29 cellular contexts compared by ENCODE assay signal in the genomic region with DNA sequence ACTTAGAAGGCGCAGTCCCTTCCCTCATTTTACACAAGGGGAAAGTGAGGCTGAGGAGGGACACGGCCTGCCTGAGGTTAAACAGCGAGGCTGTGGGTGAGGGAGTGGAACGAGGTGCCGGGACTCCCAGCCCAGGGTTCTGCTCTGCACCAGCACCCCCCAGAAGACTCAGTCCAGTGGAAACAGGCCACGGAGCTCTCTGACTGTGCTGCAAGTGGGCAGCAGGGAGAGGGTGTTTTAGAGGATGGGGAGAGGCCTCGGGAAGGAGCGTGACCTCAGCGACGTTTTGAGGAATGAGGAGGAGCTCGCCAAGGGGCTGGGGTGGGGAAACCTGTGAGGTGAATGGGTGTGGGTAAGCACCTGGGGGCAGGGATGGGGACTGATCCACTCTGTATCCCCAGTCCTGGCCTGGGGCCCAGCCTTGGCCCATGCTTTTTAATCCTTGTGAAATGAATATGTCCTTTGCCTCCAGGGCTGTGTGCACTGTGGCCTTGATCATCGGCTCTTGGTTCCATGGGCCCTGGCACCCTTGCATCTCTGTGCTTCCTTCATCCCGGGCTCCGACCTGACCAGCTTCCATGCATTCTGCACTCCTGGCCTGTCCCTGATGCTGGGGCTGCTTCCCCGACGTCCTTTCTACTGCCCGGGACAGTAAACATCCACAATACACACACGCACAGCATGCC. TPM values are rescaled to one million over a fixed set of nuclear protein-coding genes. Genes with fewer than 3 reads are reported as not detected.
"Had no signal": no experiment of that assay in that cellular context is flagged by ENCODE, and none has a peak within 500 bp of the region (broad histone marks: within the 10 kb centered on the region; RNA-seq: fewer than 3 reads in every experiment).

No MANE protein-coding gene starts in this region.

- H3K4me3 Mint-ChIP-seq: activated CD4-positive, alpha-beta T cell treated with anti-CD3 and anti-CD28 coated beads, Interleukin-2, amount 10 ng/mL, durations not matched to agents 24 days and 14 days; activated CD8-positive, alpha-beta T cell treated with anti-CD3 and anti-CD28 coated beads for 36 hours; activated naive CD4-positive, alpha-beta T cell treated with anti-CD3 and anti-CD28 coated beads, Interleukin-2, amount 50 U/mL, for 24 hours; activated naive CD8-positive, alpha-beta T cell treated with anti-CD3 and anti-CD28 coated beads, Interleukin-2, amount 10 ng/mL, durations not matched to agents 7 days and 5 days; activated T-cell treated with anti-CD3 and anti-CD28 coated beads, Interleukin-2, amount 50 U/mL, for 24 hours had no signal

- H3K27me3 ChIP-seq: ascending aorta, MG63 had no signal

- H3K36me3 ChIP-seq: ascending aorta had no signal

- ATAC-seq: activated CD8-positive, alpha-beta T cell treated with anti-CD3 and anti-CD28 coated beads for 36 hours; Right ventricle myocardium inferior; SK-N-SH treated with all-trans-retinoic acid at 6 μM for 48 hours had no signal

- H3K9me3 ChIP-seq: ascending aorta, MG63 had no signal

- DNase-seq: activated CD4-positive, alpha-beta T cell treated with anti-CD3 and anti-CD28 coated beads, Interleukin-2, amount 10 ng/mL, durations not matched to agents 24 days and 14 days; activated CD4-positive, alpha-beta T cell treated with anti-CD3 and anti-CD28 coated beads, Interleukin-2, amount 50 U/mL, for 4 hours; activated CD8-positive, alpha-beta T cell treated with anti-CD3 and anti-CD28 coated beads for 36 hours; activated gamma-delta T cell; activated naive CD4-positive, alpha-beta T cell treated with Interleukin-2 at 50 U/mL for 16 hours; activated naive CD8-positive, alpha-beta T cell treated with anti-CD3 and anti-CD28 coated beads, Interleukin-2, amount 10 ng/mL, durations not matched to agents 7 days and 5 days; activated T-cell treated with anti-CD3 and anti-CD28 coated beads, Interleukin-2, amount 50 U/mL, for 24 hours; amygdala; Kasumi-1; KG1; MG63; NCI-H1048; NCI-H1436 treated with DMSO at 0.1 percent for 48 hours; NCI-H1694 treated with DMSO at 0.1 percent for 48 hours; NCI-H2029; NCI-H345; NCI-H524 treated with DMSO at 0.1 percent for 48 hours; PC-9; SIG-M5; T1000 had no signal

- H3K36me3 Mint-ChIP-seq: activated naive CD4-positive, alpha-beta T cell treated with anti-CD3 and anti-CD28 coated beads, Interleukin-2, amount 50 U/mL, for 24 hours; activated naive CD8-positive, alpha-beta T cell treated with anti-CD3 and anti-CD28 coated beads, Interleukin-2, amount 10 ng/mL, durations not matched to agents 7 days and 5 days had no signal

- H3K4me1 ChIP-seq: ascending aorta had no signal

- FAIRE-seq: RCC 7860 had no signal

- H3K4me2 ChIP-seq: PC-9 had no signal

- H3K27me3 Mint-ChIP-seq: activated CD4-positive, alpha-beta T cell treated with anti-CD3 and anti-CD28 coated beads, Interleukin-2, amount 10 ng/mL, durations not matched to agents 24 days and 14 days; activated naive CD4-positive, alpha-beta T cell treated with anti-CD3 and anti-CD28 coated beads, Interleukin-2, amount 50 U/mL, for 24 hours; activated T-cell treated with anti-CD3 and anti-CD28 coated beads, Interleukin-2, amount 50 U/mL, for 24 hours had no signal

- H3K9me3 Mint-ChIP-seq: activated CD4-positive, alpha-beta T cell treated with anti-CD3 and anti-CD28 coated beads, Interleukin-2, amount 10 ng/mL, durations not matched to agents 24 days and 14 days; activated CD8-positive, alpha-beta T cell treated with anti-CD3 and anti-CD28 coated beads for 36 hours; activated naive CD4-positive, alpha-beta T cell treated with anti-CD3 and anti-CD28 coated beads, Interleukin-2, amount 50 U/mL, for 24 hours; activated naive CD8-positive, alpha-beta T cell treated with anti-CD3 and anti-CD28 coated beads, Interleukin-2, amount 10 ng/mL, durations not matched to agents 7 days and 5 days; activated T-cell treated with anti-CD3 and anti-CD28 coated beads, Interleukin-2, amount 50 U/mL, for 24 hours; activated T-helper 2 cell treated with anti-CD3 and anti-CD28 coated beads, Interferon-gamma antibody, Interleukin-2, Interleukin-4, amounts not matched to agents 10 μg/mL and 5 μg/mL and 100 μg/mL, durations not matched to agents 14 hours and 24 hours and 36 hours had no signal

- H3K4me3 ChIP-seq: ascending aorta, MG63, PC-9 had no signal

- H3K27ac Mint-ChIP-seq: activated CD4-positive, alpha-beta T cell treated with anti-CD3 and anti-CD28 coated beads, Interleukin-2, amount 10 ng/mL, durations not matched to agents 24 days and 14 days; activated CD8-positive, alpha-beta T cell treated with anti-CD3 and anti-CD28 coated beads for 36 hours; activated naive CD4-positive, alpha-beta T cell treated with anti-CD3 and anti-CD28 coated beads, Interleukin-2, amount 50 U/mL, for 24 hours; activated naive CD8-positive, alpha-beta T cell treated with anti-CD3 and anti-CD28 coated beads, Interleukin-2, amount 10 ng/mL, durations not matched to agents 7 days and 5 days; activated T-cell treated with anti-CD3 and anti-CD28 coated beads, Interleukin-2, amount 50 U/mL, for 24 hours; activated T-helper 2 cell treated with anti-CD3 and anti-CD28 coated beads, Interferon-gamma antibody, Interleukin-2, Interleukin-4, amounts not matched to agents 10 μg/mL and 5 μg/mL and 100 μg/mL, durations not matched to agents 14 hours and 24 hours and 36 hours had no signal

- H3K27ac ChIP-seq: ascending aorta, PC-9 had no signal

- H3K4me1 Mint-ChIP-seq: activated CD4-positive, alpha-beta T cell treated with anti-CD3 and anti-CD28 coated beads, Interleukin-2, amount 10 ng/mL, durations not matched to agents 24 days and 14 days; activated naive CD4-positive, alpha-beta T cell treated with anti-CD3 and anti-CD28 coated beads, Interleukin-2, amount 50 U/mL, for 24 hours had no signal

RNA-seq across cellular contexts. Expression of gene SHISAL1, which starts 44.2 kb away (rescaled TPM):
- total RNA-seq: activated CD4-positive, alpha-beta T cell treated with anti-CD3 and anti-CD28 coated beads, Interleukin-2, amount 10 ng/mL, durations not matched to agents 24 days and 14 days; activated CD8-positive, alpha-beta T cell treated with anti-CD3 and anti-CD28 coated beads for 36 hours; activated naive CD8-positive, alpha-beta T cell treated with anti-CD3 and anti-CD28 coated beads, Interleukin-2, amount 10 ng/mL, durations not matched to agents 7 days and 5 days; activated T-helper 2 cell treated with anti-CD3 and anti-CD28 coated beads, Interferon-gamma antibody, Interleukin-2, Interleukin-4, amounts not matched to agents 10 μg/mL and 5 μg/mL and 100 μg/mL, durations not matched to agents 14 hours and 24 hours and 36 hours; OCI-LY7; T-helper 1 cell treated with Interleukin-12 subunit alpha and Interleukin-12 subunit beta and Interleukin-4 antibody, amounts not matched to agents 30 ng/mL and 1 ng/mL, for 36 hours; T-helper 2 cell treated with Interferon-gamma antibody and Interleukin-4, amounts not matched to agents 100 ng/mL and 5 ng/mL, for 36 hours had no signal
